Comparison of ENCODE assay signal across 11 cellular contexts in the genomic region with DNA sequence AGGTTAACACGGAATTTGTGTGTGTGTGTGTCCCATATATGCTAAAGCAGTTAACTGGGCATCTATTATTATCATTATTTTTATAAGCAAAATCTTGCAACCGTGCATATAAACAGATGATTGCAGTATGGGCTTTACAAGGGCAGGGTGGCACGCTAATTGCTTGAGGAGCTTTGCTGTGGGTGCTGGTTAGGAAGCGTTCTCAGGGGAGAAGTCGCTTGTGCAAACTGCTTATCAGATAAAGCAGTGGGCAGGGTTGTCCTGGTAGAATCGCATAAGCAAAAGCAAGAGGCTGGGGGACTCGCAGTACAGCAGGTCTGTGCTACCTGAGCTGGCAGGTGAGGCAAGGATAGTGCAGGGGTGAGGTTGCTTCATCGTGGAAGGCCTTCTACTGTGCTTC. TPM values are rescaled to one million over a fixed set of nuclear protein-coding genes. Genes with fewer than 3 reads are reported as not detected.
A peak's percentile ranks its signal among the peaks of the same experiment; 100 is the strongest.
DNase-seq lines count a peak whose midpoint lies in the region; ATAC-seq and TF ChIP-seq lines count a peak whose summit lies in the region.
"Had no signal": no experiment of that assay in that cellular context is flagged by ENCODE, and none has a peak within 500 bp of the region (broad histone marks: within the 10 kb centered on the region; RNA-seq: fewer than 3 reads in every experiment).

No MANE protein-coding gene starts in this region.

- no peak for TF ChIP-seq CTCF in CD8-positive, alpha-beta T cell (IDR thresholded peaks at IDR 0.05)
- TF ChIP-seq CTCF in body of pancreas (IDR thresholded peaks at IDR 0.05), result no peak
- no peak for TF ChIP-seq CTCF in osteoblast (IDR thresholded peaks at IDR 0.05; ENCODE audit: extremely low read depth, low read depth, low read length)

- H3K9me3 Mint-ChIP-seq in CD8-positive, alpha-beta T cell, result no peaks in the 10 kb centered on the region
- H3K9me3 Mint-ChIP-seq in IgD-negative memory B cell, result no peaks in the 10 kb centered on the region

- H3K36me3 Mint-ChIP-seq in CD8-positive, alpha-beta T cell, result peaks cover 6% of the 10 kb centered on the region
- no peaks in the 10 kb centered on the region for H3K36me3 Mint-ChIP-seq in IgD-negative memory B cell

- no peaks in the 10 kb centered on the region for H3K27me3 Mint-ChIP-seq in CD8-positive, alpha-beta T cell (ENCODE audit: low read depth)
- H3K27me3 Mint-ChIP-seq in IgD-negative memory B cell, result peaks cover 2% of the 10 kb centered on the region

- intact Hi-C loops in CD8-positive, alpha-beta T cell (cut with DNase I, micrococcal nuclease), result loop anchor here in 1 of 2 experiments (5.0 to 10.0 kb wide), 2 partner anchors 679 to 1032 kb away; no protein-coding TSS in a partner anchor
- intact Hi-C loops in body of pancreas (cut with DNase I) (no loop called here), posterior vena cava (cut with DNase I) (loop anchor here (5.0 to 10.0 kb wide), 3 partner anchors 47 to 332 kb away; no protein-coding TSS in a partner anchor), aorta (cut with DNase I) (loop anchor here (5.0 kb wide), 2 partner anchors 47 to 172 kb away; partner anchors contain the start of gene FYN (in 2 of the 2))

- no peak for TF ChIP-seq POLR2A in body of pancreas (IDR thresholded peaks at IDR 0.05)

- H3K27me3 ChIP-seq in CD8-positive, alpha-beta T cell (ENCODE audit: insufficient read depth, low read length), result no peaks in the 10 kb centered on the region
- H3K27me3 ChIP-seq in body of pancreas (no peaks in the 10 kb centered on the region), osteoblast (ENCODE audit: insufficient read depth, low read length) (no peaks in the 10 kb centered on the region), aorta (ENCODE audit: control insufficient read depth in 1 of 2, insufficient read depth in 2 of 2, low read length in 1 of 2) (no peaks in the 10 kb centered on the region)
- H3K27me3 ChIP-seq: BLaER1 treated with 17β-estradiol and CSF1 and Interleukin-3, amounts not matched to agents 10 nM and 100 nM; cardiac muscle cell had no signal

- no peak for ATAC-seq in CD8-positive, alpha-beta T cell
- ATAC-seq in body of pancreas (no peak), aorta (ENCODE audit: low FRiP score) (no peak)

- peaks cover 6% of the 10 kb centered on the region for H3K4me1 ChIP-seq in CD8-positive, alpha-beta T cell (ENCODE audit: insufficient read depth, low read length)
- peaks cover 14% of the 10 kb centered on the region for H3K4me1 ChIP-seq in body of pancreas
- peaks cover 44% of the 10 kb centered on the region for H3K4me1 ChIP-seq in osteoblast (ENCODE audit: insufficient read depth, low read length)
- no peaks in the 10 kb centered on the region for H3K4me1 ChIP-seq in aorta (ENCODE audit: control insufficient read depth in 1 of 2, insufficient read depth in 2 of 2, low read length in 2 of 2)

- H3K36me3 ChIP-seq in CD8-positive, alpha-beta T cell (ENCODE audit: insufficient read depth, low read length), result no peaks in the 10 kb centered on the region
- H3K36me3 ChIP-seq in body of pancreas (replicated peaks in 1 of 2; ENCODE audit: insufficient read depth in 1 of 2, low read depth in 2 of 2) (no peaks in the 10 kb centered on the region), osteoblast (ENCODE audit: insufficient read depth, low read length) (no peaks in the 10 kb centered on the region), aorta (ENCODE audit: control insufficient read depth in 1 of 2, insufficient read depth in 2 of 2, low read length in 1 of 2) (no peaks in the 10 kb centered on the region)
- H3K36me3 ChIP-seq: BLaER1 treated with 17β-estradiol and CSF1 and Interleukin-3, amounts not matched to agents 10 nM and 100 nM; cardiac muscle cell had no signal

- no peak overlapping the region for H3K4me3 ChIP-seq in CD8-positive, alpha-beta T cell (ENCODE audit: low read depth, low read length)
- no peak overlapping the region for H3K4me3 ChIP-seq in body of pancreas
- no peak overlapping the region for H3K4me3 ChIP-seq in osteoblast (ENCODE audit: insufficient read depth, low read length)
- H3K4me3 ChIP-seq in aorta (ENCODE audit: low read length in 2 of 2), result no peak overlapping the region

- peak overlapping the region; percentile 3 for H3K4me2 ChIP-seq in osteoblast (ENCODE audit: insufficient read depth, low read length)

- CTCF ChIA-PET in CD8-positive, alpha-beta T cell (lab: Charles Lee), result interaction anchor here (0.8 to 10.3 kb wide), 16 partner anchors 10 to 1033 kb away, joined by 3 to 233 read pairs (median 6); partner anchors contain the start of gene CCN6

- H3K27ac ChIP-seq in CD8-positive, alpha-beta T cell (ENCODE audit: low read depth, low read length), result no peak overlapping the region
- H3K27ac ChIP-seq in body of pancreas, result peak overlapping the region in 3 of 4 donors; percentile 23 to 81 (median 24)
- H3K27ac ChIP-seq in osteoblast (ENCODE audit: low read depth, low read length), result peak overlapping the region; percentile 100
- H3K27ac ChIP-seq in aorta (ENCODE audit: low read depth in 1 of 2, low read length in 2 of 2), result no peak overlapping the region

- no peaks in the 10 kb centered on the region for H3K9me3 ChIP-seq in CD8-positive, alpha-beta T cell (ENCODE audit: low read length)
- H3K9me3 ChIP-seq in body of pancreas (no peaks in the 10 kb centered on the region), osteoblast (ENCODE audit: low read depth, low read length) (no peaks in the 10 kb centered on the region), aorta (ENCODE audit: control insufficient read depth, low read length) (no peaks in the 10 kb centered on the region)

- H3K79me2 ChIP-seq in osteoblast (ENCODE audit: insufficient read depth, low read length), result no peaks in the 10 kb centered on the region

- POLR2A ChIA-PET in CD8-positive, alpha-beta T cell (lab: Charles Lee), result interaction anchor here (0.8 to 8.0 kb wide), 4 partner anchors 17 to 785 kb away, joined by 3 to 61 read pairs (median 4); a partner anchor contains a TSS

- no peaks in the 10 kb centered on the region for H4K20me1 ChIP-seq in osteoblast (ENCODE audit: insufficient read depth, low read length)
- H4K20me1 ChIP-seq: BLaER1 treated with 17β-estradiol and CSF1 and Interleukin-3, amounts not matched to agents 10 nM and 100 nM had no signal

- H3K27ac Mint-ChIP-seq in CD8-positive, alpha-beta T cell, result no peak overlapping the region
- peak overlapping the region in 2 of 3 donors; percentile 45 to 97 for H3K27ac Mint-ChIP-seq in IgD-negative memory B cell

- 48 to 54% methylated on average over 8 of the region's 8 CpGs for WGBS in body of pancreas, 2 donors
- WGBS in aorta, 2 donors, result 54 to 59% methylated on average over 8 of the region's 8 CpGs

- peaks cover 19% of the 10 kb centered on the region for H3K4me1 Mint-ChIP-seq in CD8-positive, alpha-beta T cell (ENCODE audit: low read depth)
- H3K4me1 Mint-ChIP-seq in IgD-negative memory B cell, result peaks cover 0 to 9% (median 5%) of the 10 kb centered on the region in 3 donors

- peak overlapping the region; percentile 97 for H3K4me3 Mint-ChIP-seq in CD8-positive, alpha-beta T cell
- peak overlapping the region in 1 of 4 donors; percentile 98 for H3K4me3 Mint-ChIP-seq in IgD-negative memory B cell

- no peak for DNase-seq in CD8-positive, alpha-beta T cell
- no peak for DNase-seq in body of pancreas
- peak; percentile 10 for DNase-seq in osteoblast (ENCODE audit: insufficient read length, low spot score, missing footprints)
- DNase-seq in posterior vena cava (ENCODE audit: low spot score), result no peak
- DNase-seq in aorta, result no peak
- DNase-seq in DMS114 treated with DMSO at 0.1 percent for 48 hours (lab: John Stamatoyannopoulos, UW; ENCODE audit: unreplicated experiment), result no peak

- H2AFZ ChIP-seq in osteoblast (ENCODE audit: low read length), result no peak overlapping the region

RNA-seq across cellular contexts. Expression of gene CCN6, which starts 9.7 kb away (rescaled TPM):
- total RNA-seq in CD8-positive, alpha-beta T cell, result not detected
- polyA plus RNA-seq in IgD-negative memory B cell, result not detected
- not detected for total RNA-seq in body of pancreas
- 6.8 and 6.9 TPM in 2 replicates for total RNA-seq in osteoblast
- not detected for total RNA-seq in posterior vena cava
- not detected for total RNA-seq in aorta
- not detected for polyA plus RNA-seq in aorta
- total RNA-seq: cardiac muscle cell; endodermal cell; T-helper 2 cell treated with Interferon-gamma antibody and Interleukin-4, amounts not matched to agents 100 ng/mL and 5 ng/mL, for 36 hours had no signal

RNA-seq across cellular contexts. Expression of gene TUBE1, which starts 43.1 kb away (rescaled TPM):
- 10 to 100 TPM; 25.6 to 30.5 TPM for total RNA-seq in CD8-positive, alpha-beta T cell
- polyA plus RNA-seq in IgD-negative memory B cell (11.6 TPM), aorta (10 to 100 TPM; 10.1 to 39.1 TPM)
- total RNA-seq in body of pancreas (10 to 100 TPM; 17.1 to 34.8 TPM), osteoblast (49.6 and 49.8 TPM in 2 replicates), posterior vena cava (10 to 100 TPM; 17.0 to 20.6 TPM), aorta (10 to 100 TPM; 20.1 to 26.9 TPM)

RNA-seq across cellular contexts. Expression of gene FAM229B, which starts 43.2 kb away (rescaled TPM):
- 1 to 10 TPM; 3.1 to 3.3 TPM for total RNA-seq in CD8-positive, alpha-beta T cell
- 2.9 TPM for polyA plus RNA-seq in IgD-negative memory B cell
- 1 to 10 TPM; 3.6 to 4.4 TPM for total RNA-seq in body of pancreas
- total RNA-seq in osteoblast, result 11.6 and 17.4 TPM in 2 replicates
- 10 to 100 TPM; 23.3 to 29.6 TPM for total RNA-seq in posterior vena cava
- 10 to 100 TPM; 13.8 to 23.0 TPM for total RNA-seq in aorta
- polyA plus RNA-seq in aorta, result 10 to 100 TPM; 31.2 to 39.3 TPM

Comparison
In these comparisons a context has a peak if more than half of its experiments do, and no peak if none do; other contexts are left out.
1. H3K27ac ChIP-seq: peak in body of pancreas (3 of 4) and osteoblast (single experiment); none in CD8-positive, alpha-beta T cell (single experiment) and aorta (0 of 2).